In genomic region chr1:6554031-6554906, GRCh38 we compare ENCODE assay signal across 8 cellular contexts. TPM values are rescaled to one million over a fixed set of nuclear protein-coding genes. Genes with fewer than 3 reads are reported as not detected.
DNase-seq lines count a peak whose midpoint lies in the region; ATAC-seq and TF ChIP-seq lines count a peak whose summit lies in the region.

Gene NOL9, minus strand, starts transcription at chr1:6554513. Its CDS starts 11 bp downstream, at chr1:6554502.

- peak within 1 kb of the TSS; percentile 75 to 81 (median 77) for H3K4me3 Mint-ChIP-seq in immature natural killer cell

- peak within 1 kb of the TSS in 4 of 6 donors; percentile 48 to 70 (median 68) for H3K27ac Mint-ChIP-seq in immature natural killer cell

- TF ChIP-seq POLR2A in spleen (IDR thresholded peaks at IDR 0.05): no peak

- no peaks in the 10 kb centered on the region for H3K9me3 Mint-ChIP-seq in immature natural killer cell

- intact Hi-C loops in spleen (cut with DNase I; ENCODE audit: low total_unique reads): no loop called here

- peak; percentile 98 for DNase-seq in AG08395 (ENCODE audit: low spot score)
- peak; percentile 97 for DNase-seq in NCI-H2227 (lab: John Stamatoyannopoulos, UW; ENCODE audit: unreplicated experiment)
- peak; percentile 92 to 93 for DNase-seq in cardiac fibroblast (ENCODE audit: low read depth in 2 of 2)
- DNase-seq in immature natural killer cell: peak; percentile 93 to 94 (median 94)
- DNase-seq in spleen: peak; percentile 99

- peaks cover 0 to 3% (median 0%) of the 10 kb centered on the region in 3 donors for H3K36me3 Mint-ChIP-seq in immature natural killer cell

- H3K4me3 ChIP-seq in WI38 (ENCODE audit: low read depth, low read length) (peak within 1 kb of the TSS; percentile 97), cardiac fibroblast (replicated peaks in 1 of 2; ENCODE audit: low read depth in 2 of 2, low read length in 2 of 2) (peak within 1 kb of the TSS; percentile 94 to 96), spleen (peak within 1 kb of the TSS; percentile 86 to 100 (median 96))

- H3K27me3 Mint-ChIP-seq in immature natural killer cell (ENCODE audit: low read depth in 3 of 3): no peaks in the 10 kb centered on the region

- TF ChIP-seq CTCF in WI38 (IDR thresholded peaks at IDR 0.05; ENCODE audit: low read depth, low read length) (peak; percentile 89), cardiac fibroblast (IDR thresholded peaks at IDR 0.05; ENCODE audit: low read depth, low read length) (peak; percentile 97), spleen (IDR thresholded peaks at IDR 0.05 in 8 of 11, conservative IDR thresholded peaks at IDR 0.05 in 3 of 11) (peak; percentile 93 to 100 (median 98))

- H3K27me3 ChIP-seq in spleen (replicated peaks in 1 of 7): no peaks in the 10 kb centered on the region

- 2 to 5% (median 3%) methylated on average over 20 to 87 of the region's 87 CpGs for WGBS in spleen, 5 donors

- H3K27ac ChIP-seq in spleen: peak within 1 kb of the TSS; percentile 75 to 88 (median 84)

- H3K4me1 ChIP-seq in spleen: peaks cover 16 to 41% (median 31%) of the 10 kb centered on the region in 6 donors

- peaks cover 6 to 21% of the 10 kb centered on the region in 2 donors for H3K4me1 Mint-ChIP-seq in immature natural killer cell

- peaks cover 0 to 25% (median 17%) of the 10 kb centered on the region in 6 donors for H3K36me3 ChIP-seq in spleen

- ATAC-seq in GM18870 (IDR thresholded peaks at IDR 0.05; ENCODE audit: unreplicated experiment) (peak; percentile 82), HG03135 (IDR thresholded peaks at IDR 0.05; ENCODE audit: unreplicated experiment) (peak; percentile 83)

- no peaks in the 10 kb centered on the region for H3K9me3 ChIP-seq in spleen

RNA-seq across cellular contexts. Expression of gene NOL9, which starts in this region (rescaled TPM):
- polyA plus RNA-seq in immature natural killer cell (10 to 100 TPM in 1 of 3 donors, 1 to 10 TPM in 2; 4.3 to 18.2 (median 8.4) TPM), spleen (10 to 100 TPM in 1 of 3 donors, 1 to 10 TPM in 2; 4.2 to 10.0 (median 5.8) TPM)
- total RNA-seq in spleen: 10 to 100 TPM; 30.5 to 55.2 (median 51.5) TPM

Comparison
In these comparisons a context has a peak if more than half of its experiments do, and no peak if none do; other contexts are left out.
1. Peak in every context shown above with its lines: DNase-seq, ATAC-seq, H3K4me3 ChIP-seq and H3K27ac ChIP-seq.